In the genomic region with DNA sequence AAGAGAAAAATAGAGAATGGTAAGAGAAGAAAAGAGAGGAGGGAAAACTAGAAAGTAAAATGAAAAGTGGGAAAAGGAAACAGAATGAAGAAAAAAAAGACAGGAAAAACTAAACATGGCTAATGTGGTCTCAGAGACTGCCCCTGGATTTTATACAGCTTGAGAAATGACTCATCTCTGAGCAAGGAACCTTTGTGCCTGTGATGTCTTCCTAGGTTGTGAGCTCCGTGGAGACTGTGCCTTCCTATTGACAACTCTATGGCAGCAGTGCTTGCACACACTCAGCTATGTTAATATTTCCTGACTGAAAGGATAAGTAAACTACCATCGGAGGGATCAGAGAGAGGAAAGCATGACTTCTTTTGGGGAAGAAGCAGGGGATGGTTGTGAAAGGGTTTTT, we compare ENCODE assay signal across 1 cellular context.
TF ChIP-seq lines count a peak whose summit lies in the region.

No MANE protein-coding gene starts in this region.

TF ChIP-seq in GM23338, 12 proteins besides CTCF, POLR2A, EP300 and RAD21 (continued from another document):
- TF ChIP-seq, protein P1, sequence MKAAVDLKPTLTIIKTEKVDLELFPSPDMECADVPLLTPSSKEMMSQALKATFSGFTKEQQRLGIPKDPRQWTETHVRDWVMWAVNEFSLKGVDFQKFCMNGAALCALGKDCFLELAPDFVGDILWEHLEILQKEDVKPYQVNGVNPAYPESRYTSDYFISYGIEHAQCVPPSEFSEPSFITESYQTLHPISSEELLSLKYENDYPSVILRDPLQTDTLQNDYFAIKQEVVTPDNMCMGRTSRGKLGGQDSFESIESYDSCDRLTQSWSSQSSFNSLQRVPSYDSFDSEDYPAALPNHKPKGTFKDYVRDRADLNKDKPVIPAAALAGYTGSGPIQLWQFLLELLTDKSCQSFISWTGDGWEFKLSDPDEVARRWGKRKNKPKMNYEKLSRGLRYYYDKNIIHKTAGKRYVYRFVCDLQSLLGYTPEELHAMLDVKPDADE (IDR thresholded peaks at IDR 0.05): no peak
- TF ChIP-seq JUNB (IDR thresholded peaks at IDR 0.05; ENCODE audit: unreplicated experiment) (no peak), POLR2AphosphoS5 (IDR thresholded peaks at IDR 0.05; ENCODE audit: low read depth) (no peak), ZNF331 (CRISPR knock-in tag; IDR thresholded peaks at IDR 0.05; ENCODE audit: low read depth) (no peak), ZNF114 (CRISPR knock-in tag; IDR thresholded peaks at IDR 0.05) (no peak)
- TF ChIP-seq, protein P2, sequence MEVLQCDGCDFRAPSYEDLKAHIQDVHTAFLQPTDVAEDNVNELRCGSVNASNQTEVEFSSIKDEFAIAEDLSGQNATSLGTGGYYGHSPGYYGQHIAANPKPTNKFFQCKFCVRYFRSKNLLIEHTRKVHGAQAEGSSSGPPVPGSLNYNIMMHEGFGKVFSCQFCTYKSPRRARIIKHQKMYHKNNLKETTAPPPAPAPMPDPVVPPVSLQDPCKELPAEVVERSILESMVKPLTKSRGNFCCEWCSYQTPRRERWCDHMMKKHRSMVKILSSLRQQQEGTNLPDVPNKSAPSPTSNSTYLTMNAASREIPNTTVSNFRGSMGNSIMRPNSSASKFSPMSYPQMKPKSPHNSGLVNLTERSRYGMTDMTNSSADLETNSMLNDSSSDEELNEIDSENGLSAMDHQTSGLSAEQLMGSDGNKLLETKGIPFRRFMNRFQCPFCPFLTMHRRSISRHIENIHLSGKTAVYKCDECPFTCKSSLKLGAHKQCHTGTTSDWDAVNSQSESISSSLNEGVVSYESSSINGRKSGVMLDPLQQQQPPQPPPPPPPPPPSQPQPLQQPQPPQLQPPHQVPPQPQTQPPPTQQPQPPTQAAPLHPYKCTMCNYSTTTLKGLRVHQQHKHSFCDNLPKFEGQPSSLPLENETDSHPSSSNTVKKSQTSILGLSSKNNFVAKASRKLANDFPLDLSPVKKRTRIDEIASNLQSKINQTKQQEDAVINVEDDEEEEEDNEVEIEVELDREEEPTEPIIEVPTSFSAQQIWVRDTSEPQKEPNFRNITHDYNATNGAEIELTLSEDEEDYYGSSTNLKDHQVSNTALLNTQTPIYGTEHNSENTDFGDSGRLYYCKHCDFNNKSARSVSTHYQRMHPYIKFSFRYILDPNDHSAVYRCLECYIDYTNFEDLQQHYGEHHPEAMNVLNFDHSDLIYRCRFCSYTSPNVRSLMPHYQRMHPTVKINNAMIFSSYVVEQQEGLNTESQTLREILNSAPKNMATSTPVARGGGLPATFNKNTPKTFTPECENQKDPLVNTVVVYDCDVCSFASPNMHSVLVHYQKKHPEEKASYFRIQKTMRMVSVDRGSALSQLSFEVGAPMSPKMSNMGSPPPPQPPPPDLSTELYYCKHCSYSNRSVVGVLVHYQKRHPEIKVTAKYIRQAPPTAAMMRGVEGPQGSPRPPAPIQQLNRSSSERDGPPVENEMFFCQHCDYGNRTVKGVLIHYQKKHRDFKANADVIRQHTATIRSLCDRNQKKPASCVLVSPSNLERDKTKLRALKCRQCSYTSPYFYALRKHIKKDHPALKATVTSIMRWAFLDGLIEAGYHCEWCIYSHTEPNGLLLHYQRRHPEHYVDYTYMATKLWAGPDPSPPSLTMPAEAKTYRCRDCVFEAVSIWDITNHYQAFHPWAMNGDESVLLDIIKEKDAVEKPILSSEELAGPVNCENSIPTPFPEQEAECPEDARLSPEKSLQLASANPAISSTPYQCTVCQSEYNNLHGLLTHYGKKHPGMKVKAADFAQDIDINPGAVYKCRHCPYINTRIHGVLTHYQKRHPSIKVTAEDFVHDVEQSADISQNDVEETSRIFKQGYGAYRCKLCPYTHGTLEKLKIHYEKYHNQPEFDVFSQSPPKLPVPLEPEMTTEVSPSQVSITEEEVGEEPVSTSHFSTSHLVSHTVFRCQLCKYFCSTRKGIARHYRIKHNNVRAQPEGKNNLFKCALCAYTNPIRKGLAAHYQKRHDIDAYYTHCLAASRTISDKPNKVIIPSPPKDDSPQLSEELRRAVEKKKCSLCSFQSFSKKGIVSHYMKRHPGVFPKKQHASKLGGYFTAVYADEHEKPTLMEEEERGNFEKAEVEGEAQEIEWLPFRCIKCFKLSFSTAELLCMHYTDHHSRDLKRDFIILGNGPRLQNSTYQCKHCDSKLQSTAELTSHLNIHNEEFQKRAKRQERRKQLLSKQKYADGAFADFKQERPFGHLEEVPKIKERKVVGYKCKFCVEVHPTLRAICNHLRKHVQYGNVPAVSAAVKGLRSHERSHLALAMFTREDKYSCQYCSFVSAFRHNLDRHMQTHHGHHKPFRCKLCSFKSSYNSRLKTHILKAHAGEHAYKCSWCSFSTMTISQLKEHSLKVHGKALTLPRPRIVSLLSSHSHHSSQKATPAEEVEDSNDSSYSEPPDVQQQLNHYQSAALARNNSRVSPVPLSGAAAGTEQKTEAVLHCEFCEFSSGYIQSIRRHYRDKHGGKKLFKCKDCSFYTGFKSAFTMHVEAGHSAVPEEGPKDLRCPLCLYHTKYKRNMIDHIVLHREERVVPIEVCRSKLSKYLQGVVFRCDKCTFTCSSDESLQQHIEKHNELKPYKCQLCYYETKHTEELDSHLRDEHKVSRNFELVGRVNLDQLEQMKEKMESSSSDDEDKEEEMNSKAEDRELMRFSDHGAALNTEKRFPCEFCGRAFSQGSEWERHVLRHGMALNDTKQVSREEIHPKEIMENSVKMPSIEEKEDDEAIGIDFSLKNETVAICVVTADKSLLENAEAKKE (CRISPR knock-in tag; IDR thresholded peaks at IDR 0.05): no peak
- TF ChIP-seq, protein P3, sequence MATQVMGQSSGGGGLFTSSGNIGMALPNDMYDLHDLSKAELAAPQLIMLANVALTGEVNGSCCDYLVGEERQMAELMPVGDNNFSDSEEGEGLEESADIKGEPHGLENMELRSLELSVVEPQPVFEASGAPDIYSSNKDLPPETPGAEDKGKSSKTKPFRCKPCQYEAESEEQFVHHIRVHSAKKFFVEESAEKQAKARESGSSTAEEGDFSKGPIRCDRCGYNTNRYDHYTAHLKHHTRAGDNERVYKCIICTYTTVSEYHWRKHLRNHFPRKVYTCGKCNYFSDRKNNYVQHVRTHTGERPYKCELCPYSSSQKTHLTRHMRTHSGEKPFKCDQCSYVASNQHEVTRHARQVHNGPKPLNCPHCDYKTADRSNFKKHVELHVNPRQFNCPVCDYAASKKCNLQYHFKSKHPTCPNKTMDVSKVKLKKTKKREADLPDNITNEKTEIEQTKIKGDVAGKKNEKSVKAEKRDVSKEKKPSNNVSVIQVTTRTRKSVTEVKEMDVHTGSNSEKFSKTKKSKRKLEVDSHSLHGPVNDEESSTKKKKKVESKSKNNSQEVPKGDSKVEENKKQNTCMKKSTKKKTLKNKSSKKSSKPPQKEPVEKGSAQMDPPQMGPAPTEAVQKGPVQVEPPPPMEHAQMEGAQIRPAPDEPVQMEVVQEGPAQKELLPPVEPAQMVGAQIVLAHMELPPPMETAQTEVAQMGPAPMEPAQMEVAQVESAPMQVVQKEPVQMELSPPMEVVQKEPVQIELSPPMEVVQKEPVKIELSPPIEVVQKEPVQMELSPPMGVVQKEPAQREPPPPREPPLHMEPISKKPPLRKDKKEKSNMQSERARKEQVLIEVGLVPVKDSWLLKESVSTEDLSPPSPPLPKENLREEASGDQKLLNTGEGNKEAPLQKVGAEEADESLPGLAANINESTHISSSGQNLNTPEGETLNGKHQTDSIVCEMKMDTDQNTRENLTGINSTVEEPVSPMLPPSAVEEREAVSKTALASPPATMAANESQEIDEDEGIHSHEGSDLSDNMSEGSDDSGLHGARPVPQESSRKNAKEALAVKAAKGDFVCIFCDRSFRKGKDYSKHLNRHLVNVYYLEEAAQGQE (IDR thresholded peaks at IDR 0.05; ENCODE audit: unreplicated experiment): no peak
